ENCODE assay signal across 8 cellular contexts in genomic region chr6:25601797-25602679, GRCh38. TPM values are rescaled to one million over a fixed set of nuclear protein-coding genes. Genes with fewer than 3 reads are reported as not detected.
DNase-seq lines count a peak whose midpoint lies in the region; ATAC-seq and TF ChIP-seq lines count a peak whose summit lies in the region.

No MANE protein-coding gene starts in this region.

- no peaks in the 10 kb centered on the region for H3K27me3 ChIP-seq in foreskin keratinocyte

- H3K27me3 Mint-ChIP-seq in stimulated activated naive CD8-positive, alpha-beta T cell treated with anti-CD3 and anti-CD28 coated beads, Interleukin-15, amount 100 ng/mL, for 72 hours, result no peaks in the 10 kb centered on the region
- H3K27me3 Mint-ChIP-seq in activated T-cell treated with anti-CD3 and anti-CD28 coated beads, Interleukin-2, amount 50 U/mL, for 24 hours, result no peaks in the 10 kb centered on the region
- H3K27me3 Mint-ChIP-seq in activated CD8-positive, alpha-beta memory T cell treated with anti-CD3 and anti-CD28 coated beads, Interleukin-2, amount 10 ng/mL, durations not matched to agents 7 days and 5 days, result no peaks in the 10 kb centered on the region

- CTCF ChIA-PET in activated CD8-positive, alpha-beta memory T cell treated with anti-CD3 and anti-CD28 coated beads, Interleukin-2, amount 10 ng/mL, durations not matched to agents 7 days and 5 days (lab: Charles Lee), result interaction anchor here (0.7 to 2.8 kb wide), 7 partner anchors 13 to 379 kb away, joined by 3 to 14 read pairs (median 4); no protein-coding TSS in a partner anchor

- no peak overlapping the region for H3K4me3 ChIP-seq in skeletal muscle cell (ENCODE audit: low read depth, low read length)

- in situ Hi-C loops in G401 (cut with HindIII; ENCODE audit: low sequenced_read_pairs), result no loop called here

- peaks cover 5% of the 10 kb centered on the region for H3K4me1 Mint-ChIP-seq in stimulated activated naive CD8-positive, alpha-beta T cell treated with anti-CD3 and anti-CD28 coated beads, Interleukin-15, amount 100 ng/mL, for 72 hours
- H3K4me1 Mint-ChIP-seq in activated T-cell treated with anti-CD3 and anti-CD28 coated beads, Interleukin-2, amount 50 U/mL, for 24 hours (ENCODE audit: low read depth), result peaks cover 8% of the 10 kb centered on the region
- H3K4me1 Mint-ChIP-seq in activated CD8-positive, alpha-beta memory T cell treated with anti-CD3 and anti-CD28 coated beads, Interleukin-2, amount 10 ng/mL, durations not matched to agents 7 days and 5 days, result no peaks in the 10 kb centered on the region

- H3K27ac Mint-ChIP-seq in stimulated activated naive CD8-positive, alpha-beta T cell treated with anti-CD3 and anti-CD28 coated beads, Interleukin-15, amount 100 ng/mL, for 72 hours, result no peak overlapping the region
- H3K27ac Mint-ChIP-seq in activated T-cell treated with anti-CD3 and anti-CD28 coated beads, Interleukin-2, amount 50 U/mL, for 24 hours, result no peak overlapping the region
- no peak overlapping the region for H3K27ac Mint-ChIP-seq in activated CD8-positive, alpha-beta memory T cell treated with anti-CD3 and anti-CD28 coated beads, Interleukin-2, amount 10 ng/mL, durations not matched to agents 7 days and 5 days

- no peak overlapping the region for H3K4me3 Mint-ChIP-seq in stimulated activated naive CD8-positive, alpha-beta T cell treated with anti-CD3 and anti-CD28 coated beads, Interleukin-15, amount 100 ng/mL, for 72 hours
- H3K4me3 Mint-ChIP-seq in activated T-cell treated with anti-CD3 and anti-CD28 coated beads, Interleukin-2, amount 50 U/mL, for 24 hours, result no peak overlapping the region
- H3K4me3 Mint-ChIP-seq in activated CD8-positive, alpha-beta memory T cell treated with anti-CD3 and anti-CD28 coated beads, Interleukin-2, amount 10 ng/mL, durations not matched to agents 7 days and 5 days, result no peak overlapping the region

- no peaks in the 10 kb centered on the region for H3K4me1 ChIP-seq in foreskin keratinocyte

- H3K9me3 Mint-ChIP-seq in stimulated activated naive CD8-positive, alpha-beta T cell treated with anti-CD3 and anti-CD28 coated beads, Interleukin-15, amount 100 ng/mL, for 72 hours, result no peaks in the 10 kb centered on the region
- H3K9me3 Mint-ChIP-seq in activated T-cell treated with anti-CD3 and anti-CD28 coated beads, Interleukin-2, amount 50 U/mL, for 24 hours, result no peaks in the 10 kb centered on the region
- no peaks in the 10 kb centered on the region for H3K9me3 Mint-ChIP-seq in activated CD8-positive, alpha-beta memory T cell treated with anti-CD3 and anti-CD28 coated beads, Interleukin-2, amount 10 ng/mL, durations not matched to agents 7 days and 5 days (ENCODE audit: low read depth)

- peak; percentile 79 for DNase-seq in G401 (ENCODE audit: low spot score)
- DNase-seq in NAMALWA (ENCODE audit: low spot score), result peak; percentile 69
- DNase-seq in SKM-1 treated with dmso at 0.1 percent for 144 hours (lab: John Stamatoyannopoulos, UW; ENCODE audit: unreplicated experiment), result peak; percentile 35
- peak in 1 of 2 donors; percentile 34 for DNase-seq in foreskin keratinocyte
- DNase-seq in skeletal muscle cell (ENCODE audit: low read depth), result peak; percentile 31
- no peak for DNase-seq in stimulated activated naive CD8-positive, alpha-beta T cell treated with anti-CD3 and anti-CD28 coated beads, Interleukin-15, amount 100 ng/mL, for 72 hours
- no peak for DNase-seq in activated T-cell treated with anti-CD3 and anti-CD28 coated beads, Interleukin-2, amount 50 U/mL, for 24 hours
- DNase-seq in activated CD8-positive, alpha-beta memory T cell treated with anti-CD3 and anti-CD28 coated beads, Interleukin-2, amount 10 ng/mL, durations not matched to agents 7 days and 5 days, result no peak

- peaks cover 2% of the 10 kb centered on the region for H3K36me3 Mint-ChIP-seq in activated T-cell treated with anti-CD3 and anti-CD28 coated beads, Interleukin-2, amount 50 U/mL, for 24 hours (ENCODE audit: low read depth)
- no peaks in the 10 kb centered on the region for H3K36me3 Mint-ChIP-seq in activated CD8-positive, alpha-beta memory T cell treated with anti-CD3 and anti-CD28 coated beads, Interleukin-2, amount 10 ng/mL, durations not matched to agents 7 days and 5 days

- ATAC-seq in foreskin keratinocyte, result peak; percentile 28
- no peak for ATAC-seq in stimulated activated naive CD8-positive, alpha-beta T cell treated with anti-CD3 and anti-CD28 coated beads, Interleukin-15, amount 100 ng/mL, for 72 hours
- no peak for ATAC-seq in activated CD8-positive, alpha-beta memory T cell treated with anti-CD3 and anti-CD28 coated beads, Interleukin-2, amount 10 ng/mL, durations not matched to agents 7 days and 5 days

- TF ChIP-seq CTCF in foreskin keratinocyte (conservative IDR thresholded peaks at IDR 0.05), result peak; percentile 76

- H3K27ac ChIP-seq in foreskin keratinocyte, result no peak overlapping the region

RNA-seq across cellular contexts. Expression of gene SCGN, which starts 50.0 kb away (rescaled TPM):
- not detected in 2 replicates for total RNA-seq in G401 (2014; rRNA removed; shearing (Covaris generic))
- not detected in 2 replicates for total RNA-seq in foreskin keratinocyte
- polyA plus RNA-seq in foreskin keratinocyte, result not detected in 2 replicates
- not detected for total RNA-seq in activated CD8-positive, alpha-beta memory T cell treated with anti-CD3 and anti-CD28 coated beads, Interleukin-2, amount 10 ng/mL, durations not matched to agents 7 days and 5 days

Comparison
In these comparisons a context has a peak if more than half of its experiments do, and no peak if none do; other contexts are left out.
1. DNase-seq: peak in G401 (single experiment), NAMALWA (single experiment), SKM-1 treated with dmso at 0.1 percent for 144 hours (single experiment) and skeletal muscle cell (single experiment); none in stimulated activated naive CD8-positive, alpha-beta T cell treated with anti-CD3 and anti-CD28 coated beads, Interleukin-15, amount 100 ng/mL, for 72 hours (0 of 2), activated T-cell treated with anti-CD3 and anti-CD28 coated beads, Interleukin-2, amount 50 U/mL, for 24 hours (single experiment) and activated CD8-positive, alpha-beta memory T cell treated with anti-CD3 and anti-CD28 coated beads, Interleukin-2, amount 10 ng/mL, durations not matched to agents 7 days and 5 days (single experiment).